ENCODE assay signal across 3 cellular contexts in genomic region chr21:44359431-44359830, GRCh38. TPM values are rescaled to one million over a fixed set of nuclear protein-coding genes. Genes with fewer than 3 reads are reported as not detected.
"Had no signal": no experiment of that assay in that cellular context is flagged by ENCODE, and none has a peak within 500 bp of the region (broad histone marks: within the 10 kb centered on the region; RNA-seq: fewer than 3 reads in every experiment).

No MANE protein-coding gene starts in this region.

RNA-seq across cellular contexts. Expression of gene TRPM2, which starts 6.0 kb away (rescaled TPM):
- total RNA-seq: HT-29, IMR-90 had no signal
- polyA plus RNA-seq: GM23248, IMR-90 had no signal
